Comparison of ENCODE assay signal across 1 cellular context in genomic region chr11:62024975-62025374, GRCh38.
TF ChIP-seq lines count a peak whose summit lies in the region.

No MANE protein-coding gene starts in this region.

TF ChIP-seq in K562, 482 proteins besides CTCF, POLR2A, EP300 and RAD21 (continued from another document):
- TF ChIP-seq AFF1 (IDR thresholded peaks at IDR 0.05; ENCODE audit: low read depth in 1 of 2, partially characterized antibody in 2 of 2) (no peak), ZNF263 (CRISPR knock-in tag; IDR thresholded peaks at IDR 0.05; ENCODE audit: borderline replicate concordance) (peak; percentile 7; the same call in 1 of the 2 replicates), PHF21A (IDR thresholded peaks at IDR 0.05; ENCODE audit: borderline replicate concordance, low read depth) (no peak), ZNF318 (IDR thresholded peaks at IDR 0.05; ENCODE audit: borderline replicate concordance in 1 of 2, low read depth in 1 of 2) (no peak), CXXC5 (CRISPR knock-in tag; IDR thresholded peaks at IDR 0.05) (no peak), ZNF780A (CRISPR knock-in tag; IDR thresholded peaks at IDR 0.05) (no peak), CTCFL (IDR thresholded peaks at IDR 0.05; ENCODE audit: borderline replicate concordance, insufficient read depth, low read depth, low read length, poor library complexity, severe bottlenecking) (peak; percentile 32), RFX5 (IDR thresholded peaks at IDR 0.05; ENCODE audit: low read depth, low read length) (no peak), PHF8 (IDR thresholded peaks at IDR 0.05; ENCODE audit: borderline replicate concordance, low read length) (no peak), MAFK (IDR thresholded peaks at IDR 0.05; ENCODE audit: low read length) (no peak)
TF ChIP-seq in K562: peak in this region for 4.
